ENCODE assay signal across 13 cellular contexts in the genomic region with DNA sequence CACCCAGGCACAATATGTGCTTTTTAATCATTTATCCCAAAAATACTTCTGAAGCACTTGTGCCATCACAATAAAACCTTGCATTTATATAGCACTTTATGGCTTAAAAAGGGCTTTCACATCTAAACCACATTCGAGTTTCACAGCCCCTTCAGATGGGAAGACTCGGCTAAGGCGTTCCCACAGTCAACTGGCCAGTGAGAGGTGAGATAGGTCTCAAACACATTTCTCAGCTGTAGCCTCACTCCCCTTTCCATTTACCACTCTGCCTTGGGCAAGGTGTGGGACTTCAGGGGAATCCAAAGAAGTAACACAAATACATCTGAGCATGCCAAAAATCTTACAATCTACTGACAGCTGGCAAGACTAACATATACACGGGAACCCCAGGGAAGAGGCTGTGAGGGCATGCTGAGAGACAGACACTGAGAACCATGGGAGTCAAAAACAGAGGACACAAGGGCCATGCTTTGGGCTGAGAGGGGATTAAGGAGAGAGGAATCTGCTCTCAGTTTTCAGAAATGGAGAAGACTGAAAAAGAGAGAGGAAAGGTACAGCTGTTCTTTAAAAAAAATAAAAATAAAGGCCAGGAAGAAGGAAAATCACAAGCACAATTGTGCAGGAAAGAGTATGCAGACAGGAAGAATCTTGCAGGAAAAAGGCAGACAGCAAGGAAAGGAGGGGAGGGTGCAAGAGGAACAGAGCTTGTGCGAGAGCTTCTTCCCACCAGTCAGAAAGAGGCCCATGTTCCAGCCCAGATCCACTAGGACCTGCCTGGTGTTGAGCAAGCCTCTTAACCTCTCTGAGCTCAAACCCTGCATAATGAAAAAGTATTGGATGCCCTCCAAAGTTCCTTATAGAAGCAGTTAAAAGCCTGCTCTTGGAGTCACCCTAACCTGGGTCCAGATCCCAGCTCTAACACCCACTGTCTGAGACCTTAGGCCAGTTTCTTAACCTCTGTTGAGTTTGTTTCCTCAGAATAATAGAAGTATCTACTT.
A peak's percentile ranks its signal among the peaks of the same experiment; 100 is the strongest.
DNase-seq lines count a peak whose midpoint lies in the region; ATAC-seq and TF ChIP-seq lines count a peak whose summit lies in the region.
"Had no signal": no experiment of that assay in that cellular context is flagged by ENCODE, and none has a peak within 500 bp of the region (broad histone marks: within the 10 kb centered on the region; RNA-seq: fewer than 3 reads in every experiment).

No MANE protein-coding gene starts in this region.

- no peaks in the 10 kb centered on the region; the same call in 1 of the 2 replicates for H3K79me2 ChIP-seq in H9 (ENCODE audit: insufficient read depth, low read length)

- H2AFZ ChIP-seq in H9 (ENCODE audit: low read length), result no peak overlapping the region

- H3K9me3 Mint-ChIP-seq in CD8-positive, alpha-beta T cell, result no peaks in the 10 kb centered on the region
- H3K9me3 Mint-ChIP-seq in H9 (no peaks in the 10 kb centered on the region), natural killer cell (peaks cover 0 to 2% of the 10 kb centered on the region in 2 donors)
- H3K9me3 Mint-ChIP-seq: IgD-negative memory B cell, neural crest cell had no signal

- no peak overlapping the region for H3K4me3 ChIP-seq in CD8-positive, alpha-beta T cell (ENCODE audit: low read depth, low read length)
- H3K4me3 ChIP-seq in choroid plexus epithelial cell (ENCODE audit: low read depth, low read length), result no peak overlapping the region
- H3K4me3 ChIP-seq: HAP-1 had no signal

- no peak overlapping the region for H3T11ph ChIP-seq in H9 (ENCODE audit: low read length)

- no peaks in the 10 kb centered on the region for H3K27me3 Mint-ChIP-seq in CD8-positive, alpha-beta T cell (ENCODE audit: low read depth)
- H3K27me3 Mint-ChIP-seq in H9 (ENCODE audit: low read depth), result no peaks in the 10 kb centered on the region; the same call in 1 of the 2 replicates
- no peaks in the 10 kb centered on the region for H3K27me3 Mint-ChIP-seq in natural killer cell (ENCODE audit: low read depth in 2 of 2)
- H3K27me3 Mint-ChIP-seq: IgD-negative memory B cell had no signal

- H3K27me3 ChIP-seq in CD8-positive, alpha-beta T cell (ENCODE audit: insufficient read depth, low read length), result no peaks in the 10 kb centered on the region
- no peaks in the 10 kb centered on the region for H3K27me3 ChIP-seq in H9 (ENCODE audit: insufficient read depth, low read length)

- H2BK12ac ChIP-seq in H9 (ENCODE audit: insufficient read length, low read depth, low read length), result no peak overlapping the region

- POLR2A ChIA-PET in CD8-positive, alpha-beta T cell (lab: Charles Lee), result interaction anchor here (1.2 to 1.8 kb wide), 4 partner anchors 8 to 182 kb away, joined by 3 to 8 read pairs (median 4); no protein-coding TSS in a partner anchor

- no peak overlapping the region for H3K14ac ChIP-seq in H9 (ENCODE audit: insufficient read depth, low read length)

- H3K27ac ChIP-seq in CD8-positive, alpha-beta T cell (ENCODE audit: low read depth, low read length), result no peak overlapping the region
- H3K27ac ChIP-seq in H9 (ENCODE audit: insufficient read length, low read depth, low read length), result no peak overlapping the region

- no peak overlapping the region for H2AK5ac ChIP-seq in H9 (ENCODE audit: insufficient read length, low read length)

- no peak overlapping the region for H3K4me2 ChIP-seq in H9 (ENCODE audit: insufficient read depth, insufficient read length, low read length)

- H3K79me1 ChIP-seq in H9 (ENCODE audit: insufficient read depth, low read depth, low read length, poor library complexity, severe bottlenecking), result no peaks in the 10 kb centered on the region

- H3K9ac ChIP-seq in H9 (ENCODE audit: extremely low read depth, insufficient read length, low read length), result no peak overlapping the region

- no peaks in the 10 kb centered on the region for H3K36me3 Mint-ChIP-seq in CD8-positive, alpha-beta T cell
- peaks cover 0 to 2% (median 0%) of the 10 kb centered on the region in 3 experiments; a peak in 1 of 7 replicates for H3K36me3 Mint-ChIP-seq in H9 (ENCODE audit: insufficient read depth in 1 of 3, low read depth in 3 of 3)
- H3K36me3 Mint-ChIP-seq in natural killer cell, result no peaks in the 10 kb centered on the region
- H3K36me3 Mint-ChIP-seq: IgD-negative memory B cell had no signal

- no peak for TF ChIP-seq CTCF in CD8-positive, alpha-beta T cell (IDR thresholded peaks at IDR 0.05)
- TF ChIP-seq CTCF in H9 (conservative IDR thresholded peaks at IDR 0.05) (no peak), choroid plexus epithelial cell (conservative IDR thresholded peaks at IDR 0.05; ENCODE audit: low read depth, low read length) (no peak), natural killer cell (IDR thresholded peaks at IDR 0.05) (no peak)

- no peak overlapping the region for H4K8ac ChIP-seq in H9 (replicated peaks; ENCODE audit: insufficient read length, low read depth, low read length)

- H3K4ac ChIP-seq in H9 (ENCODE audit: low read depth, low read length), result no peak overlapping the region

- H3K56ac ChIP-seq in H9 (ENCODE audit: insufficient read length, low read depth, low read length), result no peak overlapping the region

- H2BK15ac ChIP-seq in H9 (ENCODE audit: low read depth, low read length), result no peak overlapping the region

- ATAC-seq in CD8-positive, alpha-beta T cell, result no peak
- ATAC-seq in natural killer cell (peak; percentile 27 to 61 (median 56)), HG03565 (IDR thresholded peaks at IDR 0.05; ENCODE audit: unreplicated experiment) (no peak)

- H3K4me3 Mint-ChIP-seq in CD8-positive, alpha-beta T cell, result peak overlapping the region; percentile 16
- H3K4me3 Mint-ChIP-seq in H9 (no peak overlapping the region), natural killer cell (peak overlapping the region; percentile 83)
- H3K4me3 Mint-ChIP-seq: neural crest cell had no signal

- DNase-seq in CD8-positive, alpha-beta T cell, result no peak
- DNase-seq in H9 (no peak), choroid plexus epithelial cell (ENCODE audit: low read depth) (peak; percentile 51), natural killer cell (no peak), COLO668 (lab: John Stamatoyannopoulos, UW; ENCODE audit: unreplicated experiment) (no peak), AML-193 (lab: John Stamatoyannopoulos, UW) (no peak)
- DNase-seq: activated CD8-positive, alpha-beta memory T cell treated with anti-CD3 and anti-CD28 coated beads for 24 hours; aorta; stimulated activated CD8-positive, alpha-beta memory T cell treated with anti-CD3 and anti-CD28 coated beads, Interleukin-4, amount 100 ng/mL, for 48 hours had no signal

- no peak overlapping the region for H4K91ac ChIP-seq in H9 (ENCODE audit: insufficient read length, low read depth, low read length)

- CTCF ChIA-PET in CD8-positive, alpha-beta T cell (lab: Charles Lee), result interaction anchor here (1.1 to 1.3 kb wide), 2 partner anchors 24 to 183 kb away, joined by 3 read pairs; no protein-coding TSS in a partner anchor

- H4K20me1 ChIP-seq in H9 (ENCODE audit: control insufficient read depth, insufficient read depth, insufficient read length), result no peaks in the 10 kb centered on the region

- no peak overlapping the region for H3K23ac ChIP-seq in H9 (ENCODE audit: insufficient read length, low read depth, low read length)

- H3K36me3 ChIP-seq in CD8-positive, alpha-beta T cell (ENCODE audit: insufficient read depth, low read length), result no peaks in the 10 kb centered on the region
- H3K36me3 ChIP-seq: HAP-1 had no signal

- H2BK5ac ChIP-seq in H9 (ENCODE audit: insufficient read length, low read length), result no peak overlapping the region

- WGBS in H9 (ENCODE audit: extremely low coverage, insufficient read length, low lambda C conversion rate), result no CpG with 5 or more reads among the region's 5 CpGs

- H3K9me3 ChIP-seq in CD8-positive, alpha-beta T cell (ENCODE audit: low read length), result no peaks in the 10 kb centered on the region
- H3K9me3 ChIP-seq in H9 (ENCODE audit: control insufficient read depth, low read depth, low read length), result no peaks in the 10 kb centered on the region
- H3K9me3 ChIP-seq: HAP-1 had no signal

- H2BK20ac ChIP-seq in H9 (ENCODE audit: low read depth, low read length, poor library complexity, severe bottlenecking), result no peak overlapping the region

- peaks cover 89% of the 10 kb centered on the region for H3K4me1 ChIP-seq in CD8-positive, alpha-beta T cell (ENCODE audit: insufficient read depth, low read length)
- H3K4me1 ChIP-seq in H9 (ENCODE audit: insufficient read depth, low read length), result peaks cover 4% of the 10 kb centered on the region

- intact Hi-C loops in CD8-positive, alpha-beta T cell (cut with DNase I, micrococcal nuclease), result no loop called here
- intact Hi-C loops in natural killer cell (cut with micrococcal nuclease), result no loop called here

- H3K23me2 ChIP-seq in H9 (ENCODE audit: insufficient read length, low read depth, low read length, poor library complexity, severe bottlenecking), result no peaks in the 10 kb centered on the region

- H3K18ac ChIP-seq in H9 (ENCODE audit: insufficient read length, low read depth, low read length), result no peak overlapping the region

- peaks cover 94% of the 10 kb centered on the region for H3K4me1 Mint-ChIP-seq in CD8-positive, alpha-beta T cell (ENCODE audit: low read depth)
- peaks cover 43 to 55% of the 10 kb centered on the region in 2 experiments for H3K4me1 Mint-ChIP-seq in H9
- peaks cover 96 to 97% of the 10 kb centered on the region in 2 donors for H3K4me1 Mint-ChIP-seq in natural killer cell

- H4K5ac ChIP-seq in H9 (ENCODE audit: insufficient read length, low read depth, low read length), result no peak overlapping the region

- H2BK120ac ChIP-seq in H9 (ENCODE audit: low read depth, low read length, poor library complexity, severe bottlenecking), result no peak overlapping the region

- H3K27ac Mint-ChIP-seq in CD8-positive, alpha-beta T cell, result peak overlapping the region; percentile 21
- H3K27ac Mint-ChIP-seq in H9, result peak overlapping the region in 2 of 3 experiments; percentile 12 to 29; a peak in 4 of 7 replicates
- peak overlapping the region; percentile 86 to 93 for H3K27ac Mint-ChIP-seq in natural killer cell

Comparison
In these comparisons a context has a peak if more than half of its experiments do, and no peak if none do; other contexts are left out.
1. ATAC-seq: peak in natural killer cell (3 of 3); none in CD8-positive, alpha-beta T cell (single experiment) and HG03565 (single experiment).
2. H3K27ac Mint-ChIP-seq: peak in every context shown above with its lines; median percentile 90 in natural killer cell; 21 in CD8-positive, alpha-beta T cell; 20 in H9.
3. H3K4me3 Mint-ChIP-seq: peak in CD8-positive, alpha-beta T cell (single experiment) and natural killer cell (single experiment); none in H9 (0 of 2).